In genomic region chr19:45467456-45468158, GRCh38 we compare ENCODE assay signal across 1 cellular context.
A peak's percentile ranks its signal among the peaks of the same experiment; 100 is the strongest.
TF ChIP-seq lines count a peak whose summit lies in the region.

TSS of gene FOSB (plus strand) at chr19:45467996. CDS start at chr19:45468587, 591 bp downstream.

TF ChIP-seq in HepG2, 621 proteins besides CTCF, POLR2A, EP300 and RAD21 (continued from another document and continues in another):
- peak; percentile 80; the same call in 1 of the 2 replicates for TF ChIP-seq GMEB1 (CRISPR knock-in tag; IDR thresholded peaks at IDR 0.05; ENCODE audit: borderline replicate concordance)
- TF ChIP-seq ZNF18 (CRISPR knock-in tag; IDR thresholded peaks at IDR 0.05; ENCODE audit: insufficient replicate concordance) = no peak
- TF ChIP-seq MED1 (CRISPR knock-in tag; IDR thresholded peaks at IDR 0.05) = no peak
- TF ChIP-seq ZNF674 (CRISPR knock-in tag; IDR thresholded peaks at IDR 0.05; ENCODE audit: low read depth) = no peak
- no peak for TF ChIP-seq ZNF644 (CRISPR knock-in tag; IDR thresholded peaks at IDR 0.05; ENCODE audit: low read depth)
- TF ChIP-seq KLF11 (CRISPR knock-in tag; IDR thresholded peaks at IDR 0.05) = peak; percentile 52; the same call in 1 of the 2 replicates
- peak; percentile 94 for TF ChIP-seq SAP130 (CRISPR knock-in tag; IDR thresholded peaks at IDR 0.05; ENCODE audit: low read depth)
- no peak for TF ChIP-seq NCOA1 (CRISPR knock-in tag; IDR thresholded peaks at IDR 0.05)
- TF ChIP-seq RBFOX2 (IDR thresholded peaks at IDR 0.05; ENCODE audit: low read depth, low read length) = peak; percentile 44; the same call in 1 of the 2 replicates
- TF ChIP-seq NBN (conservative IDR thresholded peaks at IDR 0.05) = no peak
- peak; percentile 81 for TF ChIP-seq RFX5 (IDR thresholded peaks at IDR 0.05; ENCODE audit: low read depth, low read length)
- TF ChIP-seq KDM2A (CRISPR knock-in tag; IDR thresholded peaks at IDR 0.05; ENCODE audit: borderline replicate concordance, low read depth) = peak; percentile 67
- TF ChIP-seq HDAC6 (IDR thresholded peaks at IDR 0.05; ENCODE audit: low read depth, low read length) = no peak
- no peak for TF ChIP-seq ZMYM2 (CRISPR knock-in tag; IDR thresholded peaks at IDR 0.05)
- peak; percentile 63; the same call in 1 of the 2 replicates for TF ChIP-seq CEBPG (CRISPR knock-in tag; IDR thresholded peaks at IDR 0.05)
- 0 out of 2 replicates have a peak, but pooled peaks have one; percentile 44 for TF ChIP-seq ZNF24 (IDR thresholded peaks at IDR 0.05)
- no peak for TF ChIP-seq ZBTB37 (CRISPR knock-in tag; IDR thresholded peaks at IDR 0.05)
- TF ChIP-seq ZNF232 (CRISPR knock-in tag; IDR thresholded peaks at IDR 0.05; ENCODE audit: borderline replicate concordance) = no peak
- no peak for TF ChIP-seq ZNF234 (CRISPR knock-in tag; conservative IDR thresholded peaks at IDR 0.05)
- no peak for TF ChIP-seq MEF2D (CRISPR knock-in tag; IDR thresholded peaks at IDR 0.05)
- TF ChIP-seq SP4 (CRISPR knock-in tag; IDR thresholded peaks at IDR 0.05) = peak; percentile 83
- TF ChIP-seq PAF1 (CRISPR knock-in tag; IDR thresholded peaks at IDR 0.05) = no peak
- TF ChIP-seq TFDP1 (CRISPR knock-in tag; IDR thresholded peaks at IDR 0.05; ENCODE audit: borderline replicate concordance) = peak; percentile 24; the same call in 1 of the 2 replicates
- TF ChIP-seq POGK (CRISPR knock-in tag; conservative IDR thresholded peaks at IDR 0.05) = no peak
- TF ChIP-seq KLF6 (CRISPR knock-in tag; IDR thresholded peaks at IDR 0.05) = 0 out of 2 replicates have a peak, but pooled peaks have one; percentile 46
- no peak for TF ChIP-seq ARNT (IDR thresholded peaks at IDR 0.05)
- TF ChIP-seq SATB2 (CRISPR knock-in tag; IDR thresholded peaks at IDR 0.05) = no peak
- TF ChIP-seq IKZF1 (IDR thresholded peaks at IDR 0.05) = no peak
- no peak for TF ChIP-seq ZNF562 (CRISPR knock-in tag; IDR thresholded peaks at IDR 0.05; ENCODE audit: borderline replicate concordance)
- TF ChIP-seq ZKSCAN5 (CRISPR knock-in tag; IDR thresholded peaks at IDR 0.05) = no peak
- no peak for TF ChIP-seq HMG20A (CRISPR knock-in tag; IDR thresholded peaks at IDR 0.05; ENCODE audit: borderline replicate concordance)
- no peak for TF ChIP-seq AHR (CRISPR knock-in tag; IDR thresholded peaks at IDR 0.05)
- TF ChIP-seq ZNF574 (CRISPR knock-in tag; IDR thresholded peaks at IDR 0.05) = peak; percentile 25; the same call in 1 of the 2 replicates
- no peak for TF ChIP-seq SP2 (CRISPR knock-in tag; IDR thresholded peaks at IDR 0.05)
- peak; percentile 66 for TF ChIP-seq DRAP1 (CRISPR knock-in tag; IDR thresholded peaks at IDR 0.05)
- no peak; the same call in 1 of the 2 replicates for TF ChIP-seq ZBTB25 (CRISPR knock-in tag; IDR thresholded peaks at IDR 0.05)
- TF ChIP-seq IRX3 (CRISPR knock-in tag; IDR thresholded peaks at IDR 0.05; ENCODE audit: borderline replicate concordance, low read depth) = no peak
- TF ChIP-seq SNRNP70 (IDR thresholded peaks at IDR 0.05; ENCODE audit: low read depth, low read length) = no peak
- no peak for TF ChIP-seq CCAR2 (optimal IDR thresholded peaks at IDR 0.05; ENCODE audit: low read depth, low read length)
- TF ChIP-seq ZBTB49 (CRISPR knock-in tag; IDR thresholded peaks at IDR 0.05; ENCODE audit: borderline replicate concordance) = no peak
- TF ChIP-seq ZNF280B (CRISPR knock-in tag; IDR thresholded peaks at IDR 0.05; ENCODE audit: borderline replicate concordance) = no peak
- TF ChIP-seq KLF16 (CRISPR knock-in tag; IDR thresholded peaks at IDR 0.05) = peak in 1 of 2 experiments; percentile 97; a peak in 2 of 4 replicates
- TF ChIP-seq FOXP1 (IDR thresholded peaks at IDR 0.05) = no peak
- TF ChIP-seq FOXP1 (CRISPR knock-in tag; IDR thresholded peaks at IDR 0.05) = no peak
- TF ChIP-seq ATF1 (CRISPR knock-in tag; IDR thresholded peaks at IDR 0.05) = peak; percentile 94
- no peak for TF ChIP-seq NR2F1 (CRISPR knock-in tag; IDR thresholded peaks at IDR 0.05)
- no peak for TF ChIP-seq SP1 (IDR thresholded peaks at IDR 0.05)
- peak; percentile 75 for TF ChIP-seq SP1 (CRISPR knock-in tag; IDR thresholded peaks at IDR 0.05)
